ENCODE assay signal across 23 cellular contexts in genomic region chr20:2557873-2558580, GRCh38. TPM values are rescaled to one million over a fixed set of nuclear protein-coding genes. Genes with fewer than 3 reads are reported as not detected.
DNase-seq lines count a peak whose midpoint lies in the region; ATAC-seq, FAIRE-seq and TF ChIP-seq lines count a peak whose summit lies in the region.
"Had no signal": no experiment of that assay in that cellular context is flagged by ENCODE, and none has a peak within 500 bp of the region (broad histone marks: within the 10 kb centered on the region; RNA-seq: fewer than 3 reads in every experiment).

No MANE protein-coding gene starts in this region.

- H3K4me3 ChIP-seq in K562, result no peak overlapping the region
- H3K4me3 ChIP-seq in iPS-18c (ENCODE audit: insufficient read depth, low read depth, low read length), result peak overlapping the region; percentile 53
- no peak overlapping the region for H3K4me3 ChIP-seq in parathyroid adenoma (ENCODE audit: low read depth, low read length)
- H3K4me3 ChIP-seq: BLaER1 treated with 17β-estradiol and CSF1 and Interleukin-3, amounts not matched to agents 10 nM and 100 nM; upper lobe of right lung had no signal

- H4K20me1 ChIP-seq in K562 (replicated peaks; ENCODE audit: control insufficient read depth, insufficient read depth, low read length), result no peaks in the 10 kb centered on the region
- H4K20me1 ChIP-seq: BLaER1 treated with 17β-estradiol and CSF1 and Interleukin-3, amounts not matched to agents 10 nM and 100 nM had no signal

- no peaks in the 10 kb centered on the region for H3K9me1 ChIP-seq in K562 (ENCODE audit: control insufficient read depth, insufficient read depth, low read length)

- H3K9ac ChIP-seq in K562 (ENCODE audit: insufficient read depth in 1 of 2, low read depth in 2 of 2, low read length in 2 of 2) (no peak overlapping the region), parathyroid adenoma (no peak overlapping the region)
- H3K9ac ChIP-seq: BLaER1 treated with 17β-estradiol and CSF1 and Interleukin-3, amounts not matched to agents 10 nM and 100 nM had no signal

- TF ChIP-seq POLR2A in K562 (conservative IDR thresholded peaks at IDR 0.05), result no peak

- no peaks in the 10 kb centered on the region for H3K4me1 Mint-ChIP-seq in activated T-cell treated with anti-CD3 and anti-CD28 coated beads, Interleukin-2, amount 50 U/mL, for 4 hours (ENCODE audit: low read depth)
- H3K4me1 Mint-ChIP-seq in stimulated activated memory B cell treated with anti-CD40 and anti-IgM and Interleukin-4, amounts not matched to agents 10 μg/mL and 1 μg/mL and 100 μg/mL, for 72 hours, result no peaks in the 10 kb centered on the region

- POLR2A ChIA-PET in K562 (lab: Yijun Ruan, JAX), result no interaction called here

- no peaks in the 10 kb centered on the region for H3K36me3 ChIP-seq in K562 (ENCODE audit: control insufficient read depth, insufficient read depth, low read length)
- no peaks in the 10 kb centered on the region for H3K36me3 ChIP-seq in parathyroid adenoma (ENCODE audit: control insufficient read depth, insufficient read depth, low read length)
- H3K36me3 ChIP-seq: BLaER1 treated with 17β-estradiol and CSF1 and Interleukin-3, amounts not matched to agents 10 nM and 100 nM; upper lobe of right lung had no signal

- H3K9me3 ChIP-seq in K562 (replicated peaks; ENCODE audit: control insufficient read depth, insufficient read depth, low read depth, low read length), result no peaks in the 10 kb centered on the region
- no peaks in the 10 kb centered on the region for H3K9me3 ChIP-seq in iPS-18c (ENCODE audit: control insufficient read depth, insufficient read depth, low read length)
- H3K9me3 ChIP-seq in parathyroid adenoma (ENCODE audit: control insufficient read depth, low read length), result no peaks in the 10 kb centered on the region
- H3K9me3 ChIP-seq: upper lobe of right lung had no signal

- DNase-seq in activated T-cell treated with anti-CD3 and anti-CD28 coated beads, Interleukin-2, amount 50 U/mL, for 4 hours, result no peak
- DNase-seq in activated T-cell treated with anti-CD3 and anti-CD28 coated beads for 4 hours, result no peak
- DNase-seq in K562 (ENCODE audit: extremely low read depth in 1 of 4, low spot score in 3 of 4), result no peak
- no peak for DNase-seq in HUDEP-2 (lab: John Stamatoyannopoulos, UW; ENCODE audit: unreplicated experiment in 76 of 76)
- no peak for DNase-seq in pons (ENCODE audit: low spot score)
- DNase-seq: activated CD4-positive, alpha-beta T cell treated with anti-CD3 and anti-CD28 coated beads, Interleukin-2, amount 50 U/mL, for 4 hours; foreskin melanocyte; HFFc6; IMR-90; NCI-H2081; NCI-H526 treated with DMSO at 0.1 percent for 48 hours; PC-3; upper lobe of right lung had no signal

- peaks cover 0 to 8% of the 10 kb centered on the region in 2 experiments; a peak in 1 of 5 replicates for H3K4me1 ChIP-seq in K562 (replicated peaks in 1 of 2; ENCODE audit: control insufficient read depth in 2 of 2, insufficient read depth in 2 of 2, low read length in 2 of 2)
- no peaks in the 10 kb centered on the region for H3K4me1 ChIP-seq in parathyroid adenoma
- H3K4me1 ChIP-seq: BLaER1 treated with 17β-estradiol and CSF1 and Interleukin-3, amounts not matched to agents 10 nM and 100 nM had no signal

- no peak for TF ChIP-seq CTCF in K562 (IDR thresholded peaks at IDR 0.05 in 2 of 3, conservative IDR thresholded peaks at IDR 0.05 in 1 of 3; ENCODE audit: insufficient read depth in 2 of 3, low read depth in 1 of 3, low read length in 3 of 3)
- no peak for TF ChIP-seq CTCF in parathyroid adenoma (IDR thresholded peaks at IDR 0.05)

- no TSS peak for BruUV-seq in K562 (replicated peaks; lab: Mats Ljungman, UMichigan)

- TF ChIP-seq EP300 in K562 (IDR thresholded peaks at IDR 0.05; ENCODE audit: low read length), result no peak

- no peak overlapping the region for H3K27ac Mint-ChIP-seq in stimulated activated memory B cell treated with anti-CD40 and anti-IgM and Interleukin-4, amounts not matched to agents 10 μg/mL and 1 μg/mL and 100 μg/mL, for 72 hours
- H3K27ac Mint-ChIP-seq: HFFc6 had no signal

- no peak overlapping the region for H2AFZ ChIP-seq in K562 (ENCODE audit: low read depth, low read length)
- peak overlapping the region; percentile 74 for H2AFZ ChIP-seq in parathyroid adenoma

- no peak for TF ChIP-seq RAD21 in K562 (CRISPR knock-in tag; conservative IDR thresholded peaks at IDR 0.05 in 1 of 2, IDR thresholded peaks at IDR 0.05 in 1 of 2)

- H3K4me3 Mint-ChIP-seq in activated T-cell treated with anti-CD3 and anti-CD28 coated beads, Interleukin-2, amount 50 U/mL, for 4 hours, result peak overlapping the region; percentile 21
- H3K4me3 Mint-ChIP-seq in stimulated activated memory B cell treated with anti-CD40 and anti-IgM and Interleukin-4, amounts not matched to agents 10 μg/mL and 1 μg/mL and 100 μg/mL, for 72 hours, result no peak overlapping the region
- H3K4me3 Mint-ChIP-seq: HFFc6 had no signal

- 17% methylated on average over 12 of the region's 22 CpGs for whole genome bisulfite sequencing in K562 (ENCODE audit: insufficient coverage, low coverage, missing lambda C conversion rate)

- in situ Hi-C loops in K562 (cut with MboI), result no loop called here

- CTCF ChIA-PET in K562 (lab: Yijun Ruan, JAX; ENCODE audit: low intra/inter-chr PET ratio), result no interaction called here

- no peak for ATAC-seq in activated T-cell treated with anti-CD3 and anti-CD28 coated beads, Interleukin-2, amount 50 U/mL, for 4 hours
- ATAC-seq in K562, result no peak
- ATAC-seq in stimulated activated memory B cell treated with anti-CD40 and anti-IgM and Interleukin-4, amounts not matched to agents 10 μg/mL and 1 μg/mL and 100 μg/mL, for 72 hours, result no peak
- ATAC-seq: PC-3, SK-N-SH treated with all-trans-retinoic acid at 6 μM for 48 hours had no signal

- no peaks in the 10 kb centered on the region for H3K9me3 Mint-ChIP-seq in activated T-cell treated with anti-CD3 and anti-CD28 coated beads, Interleukin-2, amount 50 U/mL, for 4 hours
- H3K9me3 Mint-ChIP-seq in stimulated activated memory B cell treated with anti-CD40 and anti-IgM and Interleukin-4, amounts not matched to agents 10 μg/mL and 1 μg/mL and 100 μg/mL, for 72 hours, result no peaks in the 10 kb centered on the region
- H3K9me3 Mint-ChIP-seq: HFFc6 had no signal

- intact Hi-C loops in K562 (cut with micrococcal nuclease), result no loop called here

- H3K27me3 Mint-ChIP-seq in activated T-cell treated with anti-CD3 and anti-CD28 coated beads, Interleukin-2, amount 50 U/mL, for 4 hours (ENCODE audit: low read depth), result peaks cover 57% of the 10 kb centered on the region
- H3K27me3 Mint-ChIP-seq in stimulated activated memory B cell treated with anti-CD40 and anti-IgM and Interleukin-4, amounts not matched to agents 10 μg/mL and 1 μg/mL and 100 μg/mL, for 72 hours, result peaks cover 68% of the 10 kb centered on the region

- H3K36me3 Mint-ChIP-seq in activated T-cell treated with anti-CD3 and anti-CD28 coated beads, Interleukin-2, amount 50 U/mL, for 4 hours (ENCODE audit: insufficient read depth), result no peaks in the 10 kb centered on the region
- H3K36me3 Mint-ChIP-seq in stimulated activated memory B cell treated with anti-CD40 and anti-IgM and Interleukin-4, amounts not matched to agents 10 μg/mL and 1 μg/mL and 100 μg/mL, for 72 hours, result no peaks in the 10 kb centered on the region

- H3K27ac ChIP-seq in K562 (ENCODE audit: extremely low read depth, low read depth, low read length), result no peak overlapping the region
- H3K27ac ChIP-seq in parathyroid adenoma, result no peak overlapping the region
- H3K27ac ChIP-seq: 22Rv1; BLaER1 treated with 17β-estradiol and CSF1 and Interleukin-3, amounts not matched to agents 10 nM and 100 nM; upper lobe of right lung had no signal

- FAIRE-seq in K562 (lab: Jason Lieb, UNC), result no peak
- FAIRE-seq: GM18507, keratinocyte, TTC549 had no signal

- peaks cover 8 to 38% of the 10 kb centered on the region in 2 experiments; a peak in 4 of 5 replicates for H3K27me3 ChIP-seq in K562 (ENCODE audit: control insufficient read depth in 2 of 2, insufficient read depth in 2 of 2, low read length in 2 of 2)
- H3K27me3 ChIP-seq in parathyroid adenoma (ENCODE audit: control insufficient read depth, insufficient read depth, low read length), result no peaks in the 10 kb centered on the region
- H3K27me3 ChIP-seq: BLaER1 treated with 17β-estradiol and CSF1 and Interleukin-3, amounts not matched to agents 10 nM and 100 nM had no signal

- no peaks in the 10 kb centered on the region for H3K79me2 ChIP-seq in K562 (ENCODE audit: control insufficient read depth, insufficient read depth, low read length)
- H3K79me2 ChIP-seq in parathyroid adenoma, result no peaks in the 10 kb centered on the region

- H3K4me2 ChIP-seq in K562 (ENCODE audit: insufficient read depth, low read length), result no peak overlapping the region
- H3K4me2 ChIP-seq in parathyroid adenoma (ENCODE audit: low read length), result peak overlapping the region; percentile 69
- H3K4me2 ChIP-seq: BLaER1 treated with 17β-estradiol and CSF1 and Interleukin-3, amounts not matched to agents 10 nM and 100 nM had no signal

RNA-seq across cellular contexts. Expression of gene TMC2, which starts 21.7 kb away (rescaled TPM):
- total RNA-seq in activated T-cell treated with anti-CD3 and anti-CD28 coated beads, Interleukin-2, amount 50 U/mL, for 4 hours, result not detected
- total RNA-seq in K562 (2011; cell fraction: chromatin; rRNA removed; ENCODE audit: low replicate concordance), result not detected in 2 replicates
- not detected in 2 replicates for total RNA-seq in K562 (2011; cell fraction: nucleolus; rRNA removed)
- total RNA-seq in K562 (2011; cell fraction: nucleoplasm; rRNA removed), result not detected in 2 replicates
- total RNA-seq in K562 (2014; rRNA removed) (not detected in 2 replicates), K562 (2014; rRNA removed; fragmentation: Illumina TruSeq; extraction: Trizol) (not detected in 2 replicates), K562 (2015; rRNA removed; fragmentation: Illumina TruSeq; extraction: Trizol) (not detected in 2 replicates), K562 (2021) (not detected in 2 replicates)
- polyA plus RNA-seq in K562 (2011; rRNA removed) (not detected in 2 replicates), K562 (2014; fragmentation: Illumina TruSeq; extraction: Trizol) (not detected in 2 replicates), K562 (2014; fragmentation: Nextera tagmentation; extraction: Ambion mirVana) (not detected), K562 (2014; rRNA removed) (not detected in 2 replicates)
- not detected in 2 replicates for polyA plus RNA-seq in K562 (2011; cell fraction: cytosol; rRNA removed)
- not detected in 2 replicates for polyA plus RNA-seq in K562 (2011; cell fraction: nucleus; rRNA removed)
- polyA plus RNA-seq in K562 (2012), result 0.04 TPM in 1 of 2 replicates, not detected in the other
- not detected in 2 replicates for polyA minus RNA-seq in K562 (2011; rRNA and poly(A)+ RNA removed)
- not detected in 2 replicates for polyA minus RNA-seq in K562 (2011; cell fraction: cytosol; rRNA and poly(A)+ RNA removed)
- not detected in 2 replicates for polyA minus RNA-seq in K562 (2011; cell fraction: nucleus; rRNA and poly(A)+ RNA removed)
- total RNA-seq: HFFc6, IMR-90, mononuclear cell, PC-3 had no signal
- polyA plus RNA-seq: IMR-90, keratinocyte had no signal

RNA-seq across cellular contexts. Expression of gene ZNF343, which starts 49.3 kb away (rescaled TPM):
- 10 to 100 TPM; 10.4 to 13.7 (median 11.9) TPM for total RNA-seq in activated T-cell treated with anti-CD3 and anti-CD28 coated beads, Interleukin-2, amount 50 U/mL, for 4 hours
- total RNA-seq in K562 (2011; cell fraction: chromatin; rRNA removed; ENCODE audit: low replicate concordance), result 12.5 and 18.7 TPM in 2 replicates
- 6.0 and 10.8 TPM in 2 replicates for total RNA-seq in K562 (2011; cell fraction: nucleolus; rRNA removed)
- 11.1 and 11.7 TPM in 2 replicates for total RNA-seq in K562 (2011; cell fraction: nucleoplasm; rRNA removed)
- total RNA-seq in K562 (2014; rRNA removed) (5.4 and 6.7 TPM in 2 replicates), K562 (2014; rRNA removed; fragmentation: Illumina TruSeq; extraction: Trizol) (8.8 and 9.8 TPM in 2 replicates), K562 (2015; rRNA removed; fragmentation: Illumina TruSeq; extraction: Trizol) (8.7 and 9.3 TPM in 2 replicates), K562 (2021) (6.1 and 6.3 TPM in 2 replicates)
- polyA plus RNA-seq in K562 (2011; rRNA removed) (8.0 and 12.0 TPM in 2 replicates), K562 (2014; fragmentation: Illumina TruSeq; extraction: Trizol) (7.8 and 8.2 TPM in 2 replicates), K562 (2014; fragmentation: Nextera tagmentation; extraction: Ambion mirVana) (1 to 10 TPM; 1.4 to 4.0 TPM), K562 (2014; rRNA removed) (4.7 and 6.4 TPM in 2 replicates)
- polyA plus RNA-seq in K562 (2011; cell fraction: cytosol; rRNA removed), result 3.7 and 8.3 TPM in 2 replicates
- 12.3 and 19.1 TPM in 2 replicates for polyA plus RNA-seq in K562 (2011; cell fraction: nucleus; rRNA removed)
- polyA plus RNA-seq in K562 (2012), result 3.2 and 5.5 TPM in 2 replicates
- 14.2 and 24.0 TPM in 2 replicates for polyA minus RNA-seq in K562 (2011; rRNA and poly(A)+ RNA removed)
- 3.1 and 5.5 TPM in 2 replicates for polyA minus RNA-seq in K562 (2011; cell fraction: cytosol; rRNA and poly(A)+ RNA removed)
- polyA minus RNA-seq in K562 (2011; cell fraction: nucleus; rRNA and poly(A)+ RNA removed), result 5.9 and 15.3 TPM in 2 replicates
